ENCODE assay signal across 32 cellular contexts in the genomic region with DNA sequence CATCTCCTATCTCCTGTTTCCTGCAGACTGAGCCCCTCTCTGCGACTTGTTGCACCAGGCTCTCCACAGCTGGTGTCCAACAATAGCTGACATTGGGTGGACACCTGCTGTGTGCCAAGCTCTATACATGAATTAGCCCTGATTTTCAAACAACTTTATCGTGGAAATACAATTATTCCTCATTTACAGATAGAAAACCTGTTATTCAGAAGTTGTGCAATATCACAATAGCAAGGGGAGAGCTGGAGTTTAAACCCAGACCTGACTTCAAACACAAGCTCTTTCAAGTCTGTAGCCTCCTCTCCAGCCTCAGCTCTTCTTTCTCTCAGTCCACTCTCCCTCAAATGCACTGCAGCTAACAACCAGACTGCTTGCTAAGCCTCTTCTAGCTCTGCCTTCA.
"Had no signal": no experiment of that assay in that cellular context is flagged by ENCODE, and none has a peak within 500 bp of the region (broad histone marks: within the 10 kb centered on the region; RNA-seq: fewer than 3 reads in every experiment).

No MANE protein-coding gene starts in this region.

- H3K4me1 ChIP-seq: parathyroid adenoma, spleen, suprapubic skin, testis, transverse colon, upper lobe of right lung, uterus had no signal

- H3K27ac Mint-ChIP-seq: naive thymus-derived CD8-positive, alpha-beta T cell; natural killer cell treated with Interleukin-12 subunit alpha and Interleukin-12 subunit beta and Interleukin-15 and Interleukin-18, amount 100 ng/mL, for 72 hours; nephron progenitor cell; progenitor cell of endocrine pancreas; stimulated activated memory B cell treated with anti-CD40 and anti-IgM and Interleukin-4, amounts not matched to agents 10 μg/mL and 1 μg/mL and 100 μg/mL, for 72 hours; stimulated activated naive CD8-positive, alpha-beta T cell treated with anti-CD3 and anti-CD28 coated beads, Interleukin-15, amount 100 ng/mL, for 72 hours had no signal

- H3K36me3 ChIP-seq: ovary, spleen, suprapubic skin, tibial artery, transverse colon, upper lobe of right lung, uterus had no signal

- H3K9me3 ChIP-seq: ovary, psoas muscle, suprapubic skin, testis, transverse colon, upper lobe of right lung, uterus had no signal

- H3K4me1 Mint-ChIP-seq: naive thymus-derived CD8-positive, alpha-beta T cell; neural crest cell; stimulated activated memory B cell treated with anti-CD40 and anti-IgM and Interleukin-4, amounts not matched to agents 10 μg/mL and 1 μg/mL and 100 μg/mL, for 72 hours; stimulated activated naive CD8-positive, alpha-beta T cell treated with anti-CD3 and anti-CD28 coated beads, Interleukin-15, amount 100 ng/mL, for 72 hours had no signal

- H3K36me3 Mint-ChIP-seq: natural killer cell treated with Interleukin-12 subunit alpha and Interleukin-12 subunit beta and Interleukin-15 and Interleukin-18, amount 100 ng/mL, for 72 hours; stimulated activated memory B cell treated with anti-CD40 and anti-IgM and Interleukin-4, amounts not matched to agents 10 μg/mL and 1 μg/mL and 100 μg/mL, for 72 hours; type B pancreatic cell had no signal

- H3K9me3 Mint-ChIP-seq: natural killer cell treated with Interleukin-12 subunit alpha and Interleukin-12 subunit beta and Interleukin-15 and Interleukin-18, amount 100 ng/mL, for 72 hours; neural crest cell had no signal

- H3K4me3 ChIP-seq: ovary, psoas muscle, skin epidermis, smooth muscle cell, spleen, suprapubic skin, testis, tibial artery, transverse colon, upper lobe of right lung, uterus had no signal

- H3K27ac ChIP-seq: ovary, parathyroid adenoma, psoas muscle, skin epidermis, spleen, suprapubic skin, testis, tibial artery, transverse colon, upper lobe of right lung, uterus had no signal

- H3K27me3 ChIP-seq: ovary, suprapubic skin, testis, transverse colon, upper lobe of right lung, uterus had no signal

- H3K79me2 ChIP-seq: parathyroid adenoma had no signal

- H3K9ac ChIP-seq: parathyroid adenoma had no signal

- DNase-seq: naive thymus-derived CD8-positive, alpha-beta T cell; nephron progenitor cell; occipital lobe; ovary; posterior cingulate gyrus; psoas muscle; right cardiac atrium; spleen; stimulated activated CD4-positive, alpha-beta T cell treated with anti-CD3 and anti-CD28 coated beads, Interleukin-12 subunit alpha, Interleukin-12 subunit beta, amount 100 ng/mL, for 4 hours; stimulated activated CD4-positive, alpha-beta T cell treated with anti-CD3 and anti-CD28 coated beads, Interleukin-1b, Interleukin-23, amount 100 ng/mL, for 48 hours; stimulated activated CD4-positive, alpha-beta T cell treated with anti-CD3 and anti-CD28 coated beads, Interleukin-4, amount 100 ng/mL, for 1 hour; stimulated activated CD4-positive, alpha-beta T cell treated with anti-CD3 and anti-CD28 coated beads, Interleukin-4, amount 100 ng/mL, for 4 hours; stimulated activated CD8-positive, alpha-beta memory T cell treated with anti-CD3 and anti-CD28 coated beads, Interleukin-4, amount 100 ng/mL, for 48 hours; stimulated activated naive CD4-positive, alpha-beta T cell; stimulated activated naive CD8-positive, alpha-beta T cell treated with anti-CD3 and anti-CD28 coated beads, Interleukin-15, amount 100 ng/mL, for 72 hours; stimulated activated naive CD8-positive, alpha-beta T cell treated with anti-CD3 and anti-CD28 coated beads, Interleukin-15, Interleukin-2, amounts not matched to agents 100 U/mL and 50 U/mL, for 24 hours; substantia nigra; testis; tibial artery; transverse colon; upper lobe of right lung; uterus had no signal

- H2AFZ ChIP-seq: parathyroid adenoma had no signal

- ATAC-seq: naive thymus-derived CD8-positive, alpha-beta T cell; natural killer cell treated with Interleukin-12 subunit alpha and Interleukin-12 subunit beta and Interleukin-15 and Interleukin-18, amount 100 ng/mL, for 72 hours; psoas muscle; right cardiac atrium; sciatic nerve; stimulated activated memory B cell treated with anti-CD40 and anti-IgM and Interleukin-4, amounts not matched to agents 10 μg/mL and 1 μg/mL and 100 μg/mL, for 72 hours; stimulated activated naive CD8-positive, alpha-beta T cell treated with anti-CD3 and anti-CD28 coated beads, Interleukin-15, amount 100 ng/mL, for 72 hours; stimulated activated naive CD8-positive, alpha-beta T cell treated with anti-CD3 and anti-CD28 coated beads, Interleukin-15, Interleukin-2, amounts not matched to agents 100 U/mL and 50 U/mL, for 24 hours; upper lobe of right lung had no signal

- H3K4me2 ChIP-seq: smooth muscle cell had no signal

- H3K4me3 Mint-ChIP-seq: naive thymus-derived CD8-positive, alpha-beta T cell; natural killer cell treated with Interleukin-12 subunit alpha and Interleukin-12 subunit beta and Interleukin-15 and Interleukin-18, amount 100 ng/mL, for 72 hours; nephron progenitor cell; neural crest cell; stimulated activated memory B cell treated with anti-CD40 and anti-IgM and Interleukin-4, amounts not matched to agents 10 μg/mL and 1 μg/mL and 100 μg/mL, for 72 hours; stimulated activated naive CD8-positive, alpha-beta T cell treated with anti-CD3 and anti-CD28 coated beads, Interleukin-15, amount 100 ng/mL, for 72 hours had no signal
